ENCODE assay signal across 8 cellular contexts in genomic region chr3:42036483-42036823, GRCh38. TPM values are rescaled to one million over a fixed set of nuclear protein-coding genes. Genes with fewer than 3 reads are reported as not detected.
A peak's percentile ranks its signal among the peaks of the same experiment; 100 is the strongest.
DNase-seq lines count a peak whose midpoint lies in the region; ATAC-seq and TF ChIP-seq lines count a peak whose summit lies in the region.

No MANE protein-coding gene starts in this region.

- DNase-seq in NCI-H460 (ENCODE audit: extremely low read depth, low read depth) (peak; percentile 59), osteocyte (ENCODE audit: extremely low spot score, unreplicated experiment) (no peak), Ammon's horn (ENCODE audit: low spot score) (no peak), NCI-H526 (lab: John Stamatoyannopoulos, UW) (no peak)

- no peak overlapping the region for H3K4me3 Mint-ChIP-seq in osteocyte (ENCODE audit: unreplicated experiment)

- no peaks in the 10 kb centered on the region for H3K9me3 Mint-ChIP-seq in osteocyte (ENCODE audit: unreplicated experiment)

- H3K27me3 Mint-ChIP-seq in osteocyte (ENCODE audit: unreplicated experiment) = no peaks in the 10 kb centered on the region

- H3K4me1 Mint-ChIP-seq in osteocyte (ENCODE audit: unreplicated experiment) = peaks cover 61% of the 10 kb centered on the region

- peak overlapping the region; percentile 77 for H3K27ac Mint-ChIP-seq in osteocyte (ENCODE audit: unreplicated experiment)

- ATAC-seq in GM18858 (IDR thresholded peaks at IDR 0.05; ENCODE audit: unreplicated experiment) = peak; percentile 46
- ATAC-seq in esophagus mucosa = peak; percentile 58
- no peak for ATAC-seq in GM18867 (IDR thresholded peaks at IDR 0.05; ENCODE audit: unreplicated experiment)
- ATAC-seq in HG03159 (IDR thresholded peaks at IDR 0.05; ENCODE audit: unreplicated experiment) = no peak

- no peak for TF ChIP-seq CTCF in osteocyte (IDR thresholded peaks at IDR 0.05)

- H3K36me3 Mint-ChIP-seq in osteocyte (ENCODE audit: unreplicated experiment) = peaks cover 5% of the 10 kb centered on the region

RNA-seq across cellular contexts. Expression of gene TRAK1, which starts 54.7 kb away (rescaled TPM):
- total RNA-seq in NCI-H460 (2014; rRNA removed; shearing (Covaris generic)) = 14.7 and 15.5 TPM in 2 replicates
- polyA plus RNA-seq in NCI-H460 (2014; cell fraction: nucleus; rRNA removed) = 12.4 and 18.9 TPM in 2 replicates
- total RNA-seq in esophagus mucosa (21.2 TPM), osteocyte (30.7 and 35.7 TPM in 2 replicates)

Comparison
In these comparisons a context has a peak if more than half of its experiments do, and no peak if none do; other contexts are left out.
1. ATAC-seq: peak in GM18858 (single experiment) and esophagus mucosa (single experiment); none in GM18867 (single experiment) and HG03159 (single experiment).